Comparison of ENCODE assay signal across 8 cellular contexts in genomic region chrX:26783512-26784225, GRCh38.
DNase-seq lines count a peak whose midpoint lies in the region; ATAC-seq and TF ChIP-seq lines count a peak whose summit lies in the region.

No MANE protein-coding gene starts in this region.

- TF ChIP-seq POLR2A in adrenal gland (IDR thresholded peaks at IDR 0.05) (no peak), right lobe of liver (IDR thresholded peaks at IDR 0.05) (no peak)

- DNase-seq in NCI-H2196 (lab: John Stamatoyannopoulos, UW; ENCODE audit: unreplicated experiment) (peak; percentile 7), NCI-H2196 treated with DMSO at 0.1 percent for 48 hours (lab: John Stamatoyannopoulos, UW; ENCODE audit: unreplicated experiment) (no peak), MV-4-11 (lab: John Stamatoyannopoulos, UW) (peak; percentile 25), adrenal gland (peak; percentile 29 to 58 (median 51)), right lobe of liver (no peak), immature natural killer cell (no peak)

- peaks cover 0 to 7% (median 2%) of the 10 kb centered on the region in 3 donors for H3K27me3 Mint-ChIP-seq in immature natural killer cell (ENCODE audit: low read depth in 3 of 3)

- no peaks in the 10 kb centered on the region for H3K4me1 Mint-ChIP-seq in immature natural killer cell

- no peak overlapping the region for H3K27ac Mint-ChIP-seq in immature natural killer cell

- no peaks in the 10 kb centered on the region for H3K36me3 Mint-ChIP-seq in immature natural killer cell

- H3K27me3 ChIP-seq in adrenal gland: no peaks in the 10 kb centered on the region
- no peaks in the 10 kb centered on the region for H3K27me3 ChIP-seq in right lobe of liver

- H3K9me3 ChIP-seq in adrenal gland (replicated peaks in 1 of 3) (no peaks in the 10 kb centered on the region), right lobe of liver (no peaks in the 10 kb centered on the region)

- H3K27ac ChIP-seq in adrenal gland (no peak overlapping the region), right lobe of liver (no peak overlapping the region)

- no peak overlapping the region for H3K4me3 Mint-ChIP-seq in immature natural killer cell

- WGBS in adrenal gland, 4 donors: 47 to 55% (median 54%) methylated on average over 8 to 10 of the region's 10 CpGs
- WGBS in right lobe of liver (ENCODE audit: insufficient coverage, low coverage, low lambda C conversion rate, missing lambda C conversion rate): 18% methylated on average over 7 of the region's 10 CpGs

- H3K4me1 ChIP-seq in adrenal gland (replicated peaks in 1 of 2): no peaks in the 10 kb centered on the region
- no peaks in the 10 kb centered on the region for H3K4me1 ChIP-seq in right lobe of liver

- H3K9me3 Mint-ChIP-seq in immature natural killer cell: peaks cover 0 to 5% (median under 1%) of the 10 kb centered on the region in 6 donors

- H3K4me3 ChIP-seq in adrenal gland: no peak overlapping the region
- no peak overlapping the region for H3K4me3 ChIP-seq in right lobe of liver

- ATAC-seq in GM21526 (IDR thresholded peaks at IDR 0.05; ENCODE audit: low FRiP score, unreplicated experiment) (peak; percentile 91), right lobe of liver (peak; percentile 64 to 76 (median 71)), HG02571 (IDR thresholded peaks at IDR 0.05; ENCODE audit: unreplicated experiment) (no peak)

- intact Hi-C loops in adrenal gland (cut with DNase I) (no loop called here), right lobe of liver (cut with DNase I) (no loop called here)

- H3K36me3 ChIP-seq in adrenal gland (replicated peaks in 1 of 2) (no peaks in the 10 kb centered on the region), right lobe of liver (no peaks in the 10 kb centered on the region)

- peak; percentile 39 to 59 (median 48) for TF ChIP-seq CTCF in adrenal gland (IDR thresholded peaks at IDR 0.05)
- peak; percentile 38 to 64 (median 56) for TF ChIP-seq CTCF in right lobe of liver (IDR thresholded peaks at IDR 0.05)

Comparison
In these comparisons a context has a peak if more than half of its experiments do, and no peak if none do; other contexts are left out.
1. DNase-seq: peak in NCI-H2196 (single experiment), MV-4-11 (single experiment) and adrenal gland (7 of 7); none in NCI-H2196 treated with DMSO at 0.1 percent for 48 hours (single experiment), right lobe of liver (0 of 3) and immature natural killer cell (0 of 3).